Comparison of ENCODE assay signal across 8 cellular contexts in the genomic region with DNA sequence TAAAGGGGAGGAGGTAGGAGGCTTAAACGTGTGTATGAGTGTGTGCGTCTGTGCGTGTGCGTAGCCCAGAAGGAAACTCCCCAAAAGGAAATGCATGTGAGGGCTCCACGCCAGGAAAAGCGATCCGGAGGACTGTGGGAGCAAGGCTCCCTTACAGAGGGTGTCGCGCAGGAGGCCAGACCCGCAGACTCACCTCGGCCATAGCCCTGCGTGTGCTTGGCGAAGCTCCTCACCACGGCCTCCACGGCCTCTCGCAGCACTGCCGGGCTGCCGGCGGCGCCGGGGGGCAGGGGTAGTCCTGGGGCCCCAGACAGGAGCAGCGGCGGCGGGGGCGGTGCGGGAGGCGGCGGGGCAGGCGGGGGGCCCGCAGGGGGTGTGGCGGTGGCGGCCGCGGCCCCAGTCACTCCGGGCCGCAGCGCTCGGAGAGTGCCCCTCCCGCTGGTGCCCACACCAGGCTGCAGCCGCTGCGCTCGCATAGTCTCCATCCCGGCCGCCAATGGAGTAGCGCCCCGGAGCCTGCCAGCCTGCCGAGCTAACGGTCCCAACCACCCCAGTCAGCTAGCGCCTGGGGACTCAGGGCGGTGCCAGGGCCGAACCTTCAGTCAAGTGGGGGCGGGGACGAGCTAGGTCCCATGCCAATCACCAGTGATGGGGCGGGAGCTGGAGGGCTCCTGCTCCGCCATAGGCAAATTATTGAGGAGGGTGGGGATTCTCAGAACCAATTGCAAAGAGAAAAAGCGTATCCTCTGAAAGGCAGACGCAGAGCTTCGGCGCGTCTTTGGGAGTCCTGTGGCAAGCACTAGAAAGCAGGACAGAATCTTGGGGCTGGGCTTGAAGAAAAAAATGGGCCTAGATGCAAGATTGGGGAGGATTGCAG. TPM values are rescaled to one million over a fixed set of nuclear protein-coding genes. Genes with fewer than 3 reads are reported as not detected.
A peak's percentile ranks its signal among the peaks of the same experiment; 100 is the strongest.
DNase-seq lines count a peak whose midpoint lies in the region; ATAC-seq, FAIRE-seq and TF ChIP-seq lines count a peak whose summit lies in the region.

A gene (minus strand): TSS at position 575 of the 877 bp plus-strand sequence. CDS start 90 bp downstream, at position 485.

- TF ChIP-seq CTCF in right atrium auricular region (IDR thresholded peaks at IDR 0.05) (no peak), psoas muscle (IDR thresholded peaks at IDR 0.05) (no peak)

- H3K27me3 ChIP-seq in right atrium auricular region (no peaks in the 10 kb centered on the region), psoas muscle (ENCODE audit: insufficient read depth in 3 of 3, low read length in 2 of 3) (no peaks in the 10 kb centered on the region)

- FAIRE-seq in urothelium cell line (lab: Jason Lieb, UNC), result no peak

- H3K36me3 ChIP-seq in right atrium auricular region (no peaks in the 10 kb centered on the region), psoas muscle (ENCODE audit: insufficient read depth in 1 of 2, low read depth in 1 of 2) (no peaks in the 10 kb centered on the region)

- WGBS in psoas muscle, 3 donors, result 0 to 1% (median 0%) methylated on average over 43 to 60 of the region's 60 CpGs

- H3K4me3 ChIP-seq in right atrium auricular region (peak within 1 kb of the TSS; percentile 80 to 82), psoas muscle (peak within 1 kb of the TSS; percentile 68)

- H3K9me3 ChIP-seq in right atrium auricular region (no peaks in the 10 kb centered on the region), psoas muscle (no peaks in the 10 kb centered on the region)

- peak within 1 kb of the TSS; percentile 87 for H3K27ac ChIP-seq in angular gyrus (ENCODE audit: low read depth, low read length)
- H3K27ac ChIP-seq in right atrium auricular region, result peak within 1 kb of the TSS; percentile 97 to 98
- peak within 1 kb of the TSS; percentile 92 for H3K27ac ChIP-seq in psoas muscle

- H3K4me1 ChIP-seq in right atrium auricular region, result peaks cover 0 to 67% of the 10 kb centered on the region in 2 donors
- H3K4me1 ChIP-seq in psoas muscle, result peaks cover 70% of the 10 kb centered on the region

- ATAC-seq in GM18498 (IDR thresholded peaks at IDR 0.05; ENCODE audit: unreplicated experiment), result peak; percentile 93
- ATAC-seq in HG02938 (IDR thresholded peaks at IDR 0.05; ENCODE audit: unreplicated experiment), result peak; percentile 84
- peak; percentile 74 to 88 (median 80) for ATAC-seq in psoas muscle

- DNase-seq in NCI-H187 (lab: John Stamatoyannopoulos, UW) (peak; percentile 98 to 99), T-helper 2 cell (peak; percentile 84 to 98 (median 93)), right atrium auricular region (ENCODE audit: low spot score) (peak; percentile 96), psoas muscle (peak; percentile 96 to 98), urothelium cell line (ENCODE audit: low spot score) (peak; percentile 95)

- intact Hi-C loops in psoas muscle (cut with DNase I), result no loop called here

RNA-seq across cellular contexts. Expression of the gene that starts here (rescaled TPM):
- total RNA-seq in right atrium auricular region, result 10 to 100 TPM; 26.6 to 36.6 TPM
- 10 to 100 TPM; 14.6 to 59.7 (median 38.0) TPM for total RNA-seq in psoas muscle
- 10 to 100 TPM; 23.5 to 36.9 (median 28.1) TPM for polyA plus RNA-seq in psoas muscle

Comparison
In these comparisons a context has a peak if more than half of its experiments do, and no peak if none do; other contexts are left out.
1. Peak in every context shown above with its lines: DNase-seq, ATAC-seq, H3K4me3 ChIP-seq and H3K27ac ChIP-seq.